14 cellular contexts compared by ENCODE assay signal in genomic region chr16:85385463-85386331, GRCh38.
DNase-seq lines count a peak whose midpoint lies in the region; ATAC-seq and TF ChIP-seq lines count a peak whose summit lies in the region.
"Had no signal": no experiment of that assay in that cellular context is flagged by ENCODE, and none has a peak within 500 bp of the region (broad histone marks: within the 10 kb centered on the region; RNA-seq: fewer than 3 reads in every experiment).

No MANE protein-coding gene starts in this region.

- no peaks in the 10 kb centered on the region for H4K20me1 ChIP-seq in mammary epithelial cell (ENCODE audit: insufficient read depth, low read length)

- no peak overlapping the region for H3K9ac ChIP-seq in mammary epithelial cell (ENCODE audit: insufficient read depth, low read length)
- H3K9ac ChIP-seq in liver (ENCODE audit: low read depth in 1 of 2, low read length in 2 of 2) = no peak overlapping the region

- no peak overlapping the region for H2AFZ ChIP-seq in mammary epithelial cell (ENCODE audit: low read depth, low read length)

- no peak for TF ChIP-seq RAD21 in liver (IDR thresholded peaks at IDR 0.05)

- TF ChIP-seq CTCF in mammary epithelial cell (conservative IDR thresholded peaks at IDR 0.05 in 1 of 2, IDR thresholded peaks at IDR 0.05 in 1 of 2; ENCODE audit: extremely low read depth in 1 of 2, insufficient read depth in 1 of 2, low read depth in 1 of 2, low read length in 2 of 2) = no peak
- no peak for TF ChIP-seq CTCF in liver (IDR thresholded peaks at IDR 0.05; ENCODE audit: low read depth, low read length, missing input control)

- CTCF ChIA-PET in mammary epithelial cell (lab: Charles Lee; ENCODE audit: low non-redundant PET) = no interaction called here

- no peaks in the 10 kb centered on the region for H3K36me3 ChIP-seq in mammary epithelial cell (ENCODE audit: insufficient read depth, low read length)
- H3K36me3 ChIP-seq in liver (ENCODE audit: control insufficient read depth in 4 of 4, insufficient read depth in 3 of 4, low read depth in 1 of 4, low read length in 3 of 4) = no peaks in the 10 kb centered on the region
- H3K36me3 ChIP-seq: Peyer's patch had no signal

- dilution Hi-C loops in mammary epithelial cell (cut with HindIII; ENCODE audit: low sequenced_read_pairs) = no loop called here

- no TSS peak for BruUV-seq in mammary epithelial cell (replicated peaks; lab: Mats Ljungman, UMichigan)

- no peak overlapping the region for H3K4me3 ChIP-seq in mammary epithelial cell (replicated peaks in 1 of 3; ENCODE audit: insufficient read depth in 1 of 3, low read depth in 2 of 3, low read length in 3 of 3)
- H3K4me3 ChIP-seq in liver (ENCODE audit: low read depth in 1 of 3, low read length in 3 of 3) = no peak overlapping the region
- H3K4me3 ChIP-seq: Peyer's patch had no signal

- H3K27ac ChIP-seq in mammary epithelial cell (ENCODE audit: insufficient read depth, low read depth, low read length) (no peak overlapping the region), liver (ENCODE audit: low read depth in 1 of 2, low read length in 2 of 2) (no peak overlapping the region)

- 71% methylated on average over 19 of the region's 32 CpGs for WGBS in mammary epithelial cell (ENCODE audit: low coverage, missing lambda C conversion rate)
- 68% methylated on average over 32 of the region's 32 CpGs for whole genome bisulfite sequencing in liver

- in situ Hi-C loops in mammary epithelial cell (cut with MboI; ENCODE audit: low sequenced_read_pairs in 2 of 2) = no loop called here

- no peaks in the 10 kb centered on the region for H3K9me3 ChIP-seq in mammary epithelial cell (replicated peaks; ENCODE audit: insufficient read depth, low read length)
- H3K9me3 ChIP-seq in liver (ENCODE audit: control insufficient read depth in 4 of 4, low read length in 3 of 4) = no peaks in the 10 kb centered on the region
- H3K9me3 ChIP-seq: Peyer's patch had no signal

- DNase-seq in activated CD8-positive, alpha-beta memory T cell treated with anti-CD3 and anti-CD28 coated beads, Interleukin-2, amount 50 U/mL, for 4 hours = peak; percentile 12
- DNase-seq in activated CD8-positive, alpha-beta memory T cell treated with anti-CD3 and anti-CD28 coated beads for 24 hours = no peak
- no peak for DNase-seq in mammary epithelial cell
- peak; percentile 43 for DNase-seq in ureter (ENCODE audit: low spot score)
- DNase-seq in NCI-H510A treated with DMSO at 0.1 percent for 48 hours (lab: John Stamatoyannopoulos, UW) = no peak
- DNase-seq in Ammon's horn (ENCODE audit: low spot score) = no peak
- DNase-seq: ACHN; activated CD4-positive, alpha-beta T cell treated with anti-CD3 and anti-CD28 coated beads for 48 hours; natural killer cell; NCI-H226 had no signal

- peaks cover 37% of the 10 kb centered on the region for H3K4me1 ChIP-seq in mammary epithelial cell (ENCODE audit: insufficient read depth, low read length)
- H3K4me1 ChIP-seq in liver (ENCODE audit: control insufficient read depth in 4 of 4, insufficient read depth in 4 of 4, low read length in 3 of 4) = peaks cover 6 to 13% (median 8%) of the 10 kb centered on the region in 4 donors

- no peak for ATAC-seq in HG03135 (IDR thresholded peaks at IDR 0.05; ENCODE audit: unreplicated experiment)
- ATAC-seq: T-helper 17 cell had no signal

- no peaks in the 10 kb centered on the region for H3K79me2 ChIP-seq in mammary epithelial cell (ENCODE audit: insufficient read depth, low read length)

- intact Hi-C loops in mammary epithelial cell (cut with micrococcal nuclease) = no loop called here

- H3K27me3 ChIP-seq in mammary epithelial cell (ENCODE audit: insufficient read depth, low read length) = no peaks in the 10 kb centered on the region
- H3K27me3 ChIP-seq in liver (ENCODE audit: control insufficient read depth in 4 of 4, insufficient read depth in 4 of 4, low read length in 3 of 4) = no peaks in the 10 kb centered on the region
- H3K27me3 ChIP-seq: Peyer's patch had no signal

- peak overlapping the region; percentile 70 for H3K4me2 ChIP-seq in mammary epithelial cell (ENCODE audit: insufficient read depth, low read depth, low read length)

TF ChIP-seq in liver, 16 proteins besides CTCF, POLR2A, EP300 and RAD21:
- TF ChIP-seq SP1 (IDR thresholded peaks at IDR 0.05) = no peak
- TF ChIP-seq REST (IDR thresholded peaks at IDR 0.05) = no peak
- peak; percentile 28 for TF ChIP-seq NR2F2 (IDR thresholded peaks at IDR 0.05)
- TF ChIP-seq MAX (IDR thresholded peaks at IDR 0.05) = no peak
- TF ChIP-seq HNF4G (IDR thresholded peaks at IDR 0.05) = no peak
- no peak for TF ChIP-seq FOXA1 (IDR thresholded peaks at IDR 0.05)
- no peak for TF ChIP-seq GABPA (IDR thresholded peaks at IDR 0.05 in 1 of 2, conservative IDR thresholded peaks at IDR 0.05 in 1 of 2)
- no peak for TF ChIP-seq JUND (IDR thresholded peaks at IDR 0.05)
- no peak for TF ChIP-seq HNF4A (conservative IDR thresholded peaks at IDR 0.05)
- TF ChIP-seq FOXA2 (IDR thresholded peaks at IDR 0.05) = no peak
- peak; percentile 21 to 32 for TF ChIP-seq RXRA (IDR thresholded peaks at IDR 0.05)
- no peak for TF ChIP-seq ATF3 (IDR thresholded peaks at IDR 0.05)
TF ChIP-seq in liver: peak in this region for 2.

Comparison
In these comparisons a context has a peak if more than half of its experiments do, and no peak if none do; other contexts are left out.
1. DNase-seq: peak in activated CD8-positive, alpha-beta memory T cell treated with anti-CD3 and anti-CD28 coated beads, Interleukin-2, amount 50 U/mL, for 4 hours (single experiment) and ureter (single experiment); none in activated CD8-positive, alpha-beta memory T cell treated with anti-CD3 and anti-CD28 coated beads for 24 hours (single experiment), mammary epithelial cell (single experiment), NCI-H510A treated with DMSO at 0.1 percent for 48 hours (single experiment) and Ammon's horn (single experiment).